In the genomic region with DNA sequence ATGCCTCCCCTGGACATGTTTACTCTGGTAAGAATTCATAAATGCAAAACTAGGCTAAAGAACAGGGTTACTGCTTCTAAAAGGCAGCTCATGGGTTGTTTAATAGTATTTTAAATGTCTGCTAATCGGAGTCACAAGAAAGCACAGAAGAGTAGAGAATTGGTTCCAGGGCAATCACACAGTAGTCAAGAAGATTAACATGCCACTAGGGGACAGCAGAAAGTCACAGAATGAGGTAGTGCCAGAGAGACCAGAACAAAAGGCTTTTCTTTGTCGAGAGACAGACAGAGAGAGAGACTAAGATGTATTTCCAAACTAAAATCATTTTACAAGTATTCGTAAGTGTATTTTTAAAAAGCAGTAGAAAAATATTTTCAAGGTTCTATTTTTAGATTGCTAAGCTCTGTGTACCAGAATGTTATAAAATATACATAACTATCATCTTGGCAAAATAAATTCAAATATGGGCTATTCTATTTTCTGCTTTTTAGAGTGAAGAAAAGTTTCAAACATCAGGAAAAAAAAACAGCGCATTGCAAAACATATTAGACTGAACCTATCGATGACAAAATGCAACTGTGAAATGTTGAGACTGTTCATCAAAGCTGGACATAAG, we compare ENCODE assay signal across 8 cellular contexts.
DNase-seq lines count a peak whose midpoint lies in the region; ATAC-seq and TF ChIP-seq lines count a peak whose summit lies in the region.

No MANE protein-coding gene starts in this region.

- no peak for ATAC-seq in CD4-positive, CD25-positive, alpha-beta regulatory T cell (ENCODE audit: low read depth in 2 of 2)
- ATAC-seq in GM18907 (IDR thresholded peaks at IDR 0.05; ENCODE audit: unreplicated experiment) = peak; percentile 94
- peak; percentile 77 for ATAC-seq in HG03378 (IDR thresholded peaks at IDR 0.05; ENCODE audit: unreplicated experiment)
- peak; percentile 97 for ATAC-seq in left ventricle myocardium superior
- ATAC-seq in natural killer cell = no peak

- H3K36me3 Mint-ChIP-seq in CD4-positive, CD25-positive, alpha-beta regulatory T cell = no peaks in the 10 kb centered on the region
- H3K36me3 Mint-ChIP-seq in natural killer cell = no peaks in the 10 kb centered on the region

- H3K4me3 Mint-ChIP-seq in CD4-positive, CD25-positive, alpha-beta regulatory T cell = no peak overlapping the region
- H3K4me3 Mint-ChIP-seq in natural killer cell = no peak overlapping the region

- WGBS in sigmoid colon, 2 donors = 35 to 38% methylated on average over 5 of the region's 5 CpGs

- H3K9me3 ChIP-seq in CD4-positive, CD25-positive, alpha-beta regulatory T cell (ENCODE audit: control insufficient read depth in 2 of 2, low read length in 2 of 2) = no peaks in the 10 kb centered on the region
- H3K9me3 ChIP-seq in sigmoid colon = no peaks in the 10 kb centered on the region

- no peak for TF ChIP-seq POLR2A in sigmoid colon (IDR thresholded peaks at IDR 0.05)

- TF ChIP-seq EP300 in sigmoid colon (IDR thresholded peaks at IDR 0.05) = no peak

- H3K27ac ChIP-seq in CD4-positive, CD25-positive, alpha-beta regulatory T cell (ENCODE audit: insufficient read depth, low read length, poor library complexity, severe bottlenecking) = no peak overlapping the region
- peak overlapping the region in 1 of 4 donors; percentile 30 for H3K27ac ChIP-seq in sigmoid colon

- H3K4me3 ChIP-seq in CD4-positive, CD25-positive, alpha-beta regulatory T cell (ENCODE audit: low read depth, low read length) = no peak overlapping the region
- no peak overlapping the region for H3K4me3 ChIP-seq in sigmoid colon

- H3K27me3 ChIP-seq in CD4-positive, CD25-positive, alpha-beta regulatory T cell (ENCODE audit: control insufficient read depth, insufficient read depth, low read length) = peaks cover 3% of the 10 kb centered on the region
- no peaks in the 10 kb centered on the region for H3K27me3 ChIP-seq in sigmoid colon

- TF ChIP-seq CTCF in sigmoid colon (IDR thresholded peaks at IDR 0.05) = peak; percentile 49 to 79 (median 65)
- no peak for TF ChIP-seq CTCF in natural killer cell (IDR thresholded peaks at IDR 0.05)

- H3K36me3 ChIP-seq in CD4-positive, CD25-positive, alpha-beta regulatory T cell (ENCODE audit: control insufficient read depth, insufficient read depth, low read length) = no peaks in the 10 kb centered on the region
- no peaks in the 10 kb centered on the region for H3K36me3 ChIP-seq in sigmoid colon

- peaks cover 16% of the 10 kb centered on the region for H3K27me3 Mint-ChIP-seq in CD4-positive, CD25-positive, alpha-beta regulatory T cell
- no peaks in the 10 kb centered on the region for H3K27me3 Mint-ChIP-seq in natural killer cell (ENCODE audit: low read depth in 2 of 2)

- DNase-seq in CD4-positive, CD25-positive, alpha-beta regulatory T cell = peak in 2 of 3 donors; percentile 5 to 25
- DNase-seq in NCI-H446 (lab: John Stamatoyannopoulos, UW) = peak; percentile 62 to 80
- peak; percentile 52 for DNase-seq in amniotic epithelial cell (ENCODE audit: low read depth)
- no peak for DNase-seq in left ventricle myocardium superior
- DNase-seq in sigmoid colon = no peak
- DNase-seq in natural killer cell = no peak

- H3K9me3 Mint-ChIP-seq in CD4-positive, CD25-positive, alpha-beta regulatory T cell = peaks cover 0 to 1% (median 0%) of the 10 kb centered on the region in 7 donors
- H3K9me3 Mint-ChIP-seq in natural killer cell = no peaks in the 10 kb centered on the region

- H3K4me1 ChIP-seq in CD4-positive, CD25-positive, alpha-beta regulatory T cell (ENCODE audit: control insufficient read depth, insufficient read depth, low read length, poor library complexity, severe bottlenecking) = no peaks in the 10 kb centered on the region
- H3K4me1 ChIP-seq in sigmoid colon = peaks cover 0 to 41% (median 16%) of the 10 kb centered on the region in 4 donors

- intact Hi-C loops in left ventricle myocardium superior (cut with micrococcal nuclease) = loop anchor here (5.0 kb wide), 1 partner anchor 631 kb away; no protein-coding TSS in a partner anchor
- intact Hi-C loops in sigmoid colon (cut with DNase I) = loop anchor here (2.0 to 10.0 kb wide), 3 partner anchors 314 to 634 kb away; no protein-coding TSS in a partner anchor
- intact Hi-C loops in natural killer cell (cut with micrococcal nuclease) = no loop called here

- H3K27ac Mint-ChIP-seq in CD4-positive, CD25-positive, alpha-beta regulatory T cell = no peak overlapping the region
- H3K27ac Mint-ChIP-seq in natural killer cell = no peak overlapping the region

- no peaks in the 10 kb centered on the region for H3K4me1 Mint-ChIP-seq in CD4-positive, CD25-positive, alpha-beta regulatory T cell
- H3K4me1 Mint-ChIP-seq in natural killer cell = no peaks in the 10 kb centered on the region

Comparison
In these comparisons a context has a peak if more than half of its experiments do, and no peak if none do; other contexts are left out.
1. ATAC-seq: peak in GM18907 (single experiment), HG03378 (single experiment) and left ventricle myocardium superior (single experiment); none in CD4-positive, CD25-positive, alpha-beta regulatory T cell (0 of 2) and natural killer cell (0 of 3).
2. DNase-seq: peak in CD4-positive, CD25-positive, alpha-beta regulatory T cell (2 of 3), NCI-H446 (2 of 2) and amniotic epithelial cell (single experiment); none in left ventricle myocardium superior (single experiment), sigmoid colon (single experiment) and natural killer cell (single experiment).